Comparison of ENCODE assay signal across 27 cellular contexts in genomic region chr9:38434365-38434764, GRCh38. TPM values are rescaled to one million over a fixed set of nuclear protein-coding genes. Genes with fewer than 3 reads are reported as not detected.
"Had no signal": no experiment of that assay in that cellular context is flagged by ENCODE, and none has a peak within 500 bp of the region (broad histone marks: within the 10 kb centered on the region; RNA-seq: fewer than 3 reads in every experiment).

No MANE protein-coding gene starts in this region.

- H3K27ac ChIP-seq: dorsolateral prefrontal cortex, heart left ventricle, left ventricle myocardium inferior, parathyroid adenoma, right atrium auricular region, thoracic aorta, transverse colon had no signal

- H3K9ac ChIP-seq: parathyroid adenoma had no signal

- H3K4me1 Mint-ChIP-seq: naive B cell had no signal

- H3K4me3 ChIP-seq: dorsolateral prefrontal cortex, heart left ventricle, left ventricle myocardium inferior, lung, right atrium auricular region, thoracic aorta, transverse colon had no signal

- H3K27ac Mint-ChIP-seq: nephron progenitor cell; stimulated activated effector memory CD8-positive, alpha-beta T cell treated with anti-CD3 and anti-CD28 coated beads, Interleukin-12 subunit alpha, Interleukin-12 subunit beta, amount 100 ng/mL, for 72 hours; stimulated activated naive CD8-positive, alpha-beta T cell treated with anti-CD3 and anti-CD28 coated beads, Interleukin-15, Interleukin-2, amounts not matched to agents 100 ng/mL and 50 ng/mL, for 24 hours had no signal

- H3K9me3 Mint-ChIP-seq: naive B cell; nephron progenitor cell; stimulated activated effector memory CD8-positive, alpha-beta T cell treated with anti-CD3 and anti-CD28 coated beads, Interleukin-12 subunit alpha, Interleukin-12 subunit beta, amount 100 ng/mL, for 72 hours; stimulated activated naive CD8-positive, alpha-beta T cell treated with anti-CD3 and anti-CD28 coated beads, Interleukin-15, Interleukin-2, amounts not matched to agents 100 ng/mL and 50 ng/mL, for 24 hours had no signal

- H3K4me3 Mint-ChIP-seq: naive B cell; nephron progenitor cell; stimulated activated effector memory CD8-positive, alpha-beta T cell treated with anti-CD3 and anti-CD28 coated beads, Interleukin-12 subunit alpha, Interleukin-12 subunit beta, amount 100 ng/mL, for 72 hours; stimulated activated naive CD8-positive, alpha-beta T cell treated with anti-CD3 and anti-CD28 coated beads, Interleukin-15, Interleukin-2, amounts not matched to agents 100 ng/mL and 50 ng/mL, for 24 hours had no signal

- H3K9me3 ChIP-seq: heart left ventricle, left ventricle myocardium inferior, right atrium auricular region, thoracic aorta, transverse colon had no signal

- H2AFZ ChIP-seq: parathyroid adenoma had no signal

- ATAC-seq: esophagus mucosa; heart left ventricle; stimulated activated effector memory CD8-positive, alpha-beta T cell treated with anti-CD3 and anti-CD28 coated beads, Interleukin-12 subunit alpha, Interleukin-12 subunit beta, amount 100 ng/mL, for 72 hours had no signal

- H3K36me3 Mint-ChIP-seq: naive B cell; stimulated activated effector memory CD8-positive, alpha-beta T cell treated with anti-CD3 and anti-CD28 coated beads, Interleukin-12 subunit alpha, Interleukin-12 subunit beta, amount 100 ng/mL, for 72 hours had no signal

- H3K27me3 ChIP-seq: dorsolateral prefrontal cortex, right atrium auricular region, transverse colon had no signal

- DNase-seq: central memory CD4-positive, alpha-beta T cell; cortex of kidney; dorsolateral prefrontal cortex; effector CD8-positive, alpha-beta T cell; heart left ventricle; hypothalamus; left ventricle myocardium inferior; mesenchymal stem cell; naive B cell; nephron progenitor cell; stimulated activated CD4-positive, alpha-beta T cell treated with anti-CD3 and anti-CD28 coated beads, Interleukin-2, amount 100 ng/mL, for 48 hours; stimulated activated CD8-positive, alpha-beta memory T cell treated with anti-CD3 and anti-CD28 coated beads, Interleukin-4, amount 100 ng/mL, for 48 hours; transverse colon had no signal

- H3K36me3 ChIP-seq: heart left ventricle, left ventricle myocardium inferior, right atrium auricular region, thoracic aorta, transverse colon had no signal

- H3K4me1 ChIP-seq: heart left ventricle, left ventricle myocardium inferior, parathyroid adenoma, right atrium auricular region had no signal

- FAIRE-seq: endometrium, frontal cortex, small intestine had no signal

- H3K79me2 ChIP-seq: parathyroid adenoma had no signal

RNA-seq across cellular contexts. Expression of gene IGFBPL1, which starts 10.1 kb away (rescaled TPM):
- total RNA-seq: esophagus mucosa, fibroblast of lung, left ventricle myocardium inferior, omental fat pad, subcutaneous adipose tissue, transverse colon, ureter had no signal
- polyA plus RNA-seq: fibroblast of lung, heart left ventricle had no signal
